12 cellular contexts compared by ENCODE assay signal in genomic region chr3:17182158-17182557, GRCh38.
DNase-seq lines count a peak whose midpoint lies in the region; ATAC-seq lines count a peak whose summit lies in the region.
"Had no signal": no experiment of that assay in that cellular context is flagged by ENCODE, and none has a peak within 500 bp of the region (broad histone marks: within the 10 kb centered on the region; RNA-seq: fewer than 3 reads in every experiment).

No MANE protein-coding gene starts in this region.

- H3K9me3 ChIP-seq in mesodermal cell (ENCODE audit: control insufficient read depth, low read length): no peaks in the 10 kb centered on the region
- H3K9me3 ChIP-seq: breast epithelium, gastroesophageal sphincter had no signal

- peak; percentile 56 for ATAC-seq in GM18870 (IDR thresholded peaks at IDR 0.05; ENCODE audit: unreplicated experiment)
- ATAC-seq in GM21723 (IDR thresholded peaks at IDR 0.05; ENCODE audit: unreplicated experiment): peak; percentile 65
- ATAC-seq in HG03460 (IDR thresholded peaks at IDR 0.05; ENCODE audit: unreplicated experiment): peak; percentile 59
- ATAC-seq: gastroesophageal sphincter had no signal

- no peak overlapping the region for H3K4me3 ChIP-seq in mesodermal cell (ENCODE audit: extremely low read depth, insufficient read depth, low read length, poor library complexity, severe bottlenecking)
- H3K4me3 ChIP-seq: breast epithelium, gastroesophageal sphincter had no signal

- no peaks in the 10 kb centered on the region for H3K36me3 ChIP-seq in mesodermal cell (ENCODE audit: control insufficient read depth, insufficient read depth, low read length)

- no CpG with 5 or more reads among the region's 5 CpGs for WGBS in mesodermal cell (ENCODE audit: insufficient coverage in 2 of 2), 2 experiments

- peak overlapping the region; percentile 51 for H3K27ac ChIP-seq in mesodermal cell (ENCODE audit: low read depth, low read length, severe bottlenecking)
- H3K27ac ChIP-seq: breast epithelium, gastroesophageal sphincter had no signal

- no peaks in the 10 kb centered on the region for H3K4me1 ChIP-seq in mesodermal cell (ENCODE audit: control insufficient read depth, insufficient read depth, low read length, poor library complexity, severe bottlenecking)
- H3K4me1 ChIP-seq: breast epithelium, gastroesophageal sphincter had no signal

- DNase-seq in SK-N-DZ (ENCODE audit: low spot score) (no peak), GM03348 (ENCODE audit: low spot score) (no peak), NOMO-1 treated with dmso at 0.1 percent for 144 hours (lab: John Stamatoyannopoulos, UW; ENCODE audit: unreplicated experiment) (no peak), AG08396 (ENCODE audit: low spot score) (no peak)
- DNase-seq: DMS53; stimulated activated CD4-positive, alpha-beta T cell treated with anti-CD3 and anti-CD28 coated beads, Interleukin-2, amount 100 ng/mL, for 48 hours had no signal
